In genomic region chr12:48894271-48894670, GRCh38 we compare ENCODE assay signal across 20 cellular contexts. TPM values are rescaled to one million over a fixed set of nuclear protein-coding genes. Genes with fewer than 3 reads are reported as not detected.
DNase-seq lines count a peak whose midpoint lies in the region; ATAC-seq, FAIRE-seq and TF ChIP-seq lines count a peak whose summit lies in the region.
"Had no signal": no experiment of that assay in that cellular context is flagged by ENCODE, and none has a peak within 500 bp of the region (broad histone marks: within the 10 kb centered on the region; RNA-seq: fewer than 3 reads in every experiment).

No MANE protein-coding gene starts in this region.

- no peak overlapping the region for H3K9ac ChIP-seq in adipocyte (ENCODE audit: low read length)

- no peak for TF ChIP-seq EP300 in A549 (IDR thresholded peaks at IDR 0.05)

- H3K27me3 ChIP-seq in adipocyte (replicated peaks; ENCODE audit: control insufficient read depth, insufficient read depth, low read length) (peaks cover 3% of the 10 kb centered on the region), MG63 (peaks cover 5% of the 10 kb centered on the region)

- CTCF ChIA-PET in A549 (lab: Yijun Ruan, JAX), result interaction anchor here (1.8 to 4.2 kb wide), 2 partner anchors 9 to 41 kb away, joined by 7 to 34 read pairs; partner anchors contain the start of gene DDX23

- H3K4me1 ChIP-seq in A549 (peaks cover 6% of the 10 kb centered on the region; the same call in 2 of the 3 replicates), adipocyte (ENCODE audit: control insufficient read depth, insufficient read depth, low read length) (peaks cover 2% of the 10 kb centered on the region)

- no peak for TF ChIP-seq RAD21 in A549 (conservative IDR thresholded peaks at IDR 0.05 in 1 of 2, IDR thresholded peaks at IDR 0.05 in 1 of 2)

- no peak overlapping the region for H3K4me2 ChIP-seq in A549
- H3K4me2 ChIP-seq: GM23338 had no signal

- no peak for TF ChIP-seq CTCF in A549 (IDR thresholded peaks at IDR 0.05)

- DNase-seq in A549 (ENCODE audit: low read depth in 1 of 2, low spot score in 1 of 2) (no peak), adipocyte (ENCODE audit: low read depth) (peak; percentile 74), fibroblast of peridontal ligament (ENCODE audit: extremely low read depth) (peak; percentile 29), COLO668 (lab: John Stamatoyannopoulos, UW; ENCODE audit: unreplicated experiment) (no peak), pons (ENCODE audit: low spot score) (no peak), MG63 (no peak)
- DNase-seq: ACHN; C1 segment of cervical spinal cord; Caco-2; CD4-positive, alpha-beta memory T cell; DMS 273 treated with DMSO at 0.1 percent for 48 hours; DMS79; EL; GDM1; H9 had no signal

- ATAC-seq in A549, result no peak
- ATAC-seq: GM12878, GM23338, HCT116 had no signal

- H3K9me3 ChIP-seq in A549 (no peaks in the 10 kb centered on the region), adipocyte (ENCODE audit: control insufficient read depth, low read length) (no peaks in the 10 kb centered on the region), MG63 (no peaks in the 10 kb centered on the region)
- H3K9me3 ChIP-seq: Caco-2 had no signal

- H3K36me3 ChIP-seq in adipocyte (ENCODE audit: control insufficient read depth, insufficient read depth, low read length, severe bottlenecking), result no peaks in the 10 kb centered on the region
- no peaks in the 10 kb centered on the region for H3K36me3 ChIP-seq in MG63

- WGBS in A549 (ENCODE audit: missing lambda C conversion rate), result 72% methylated on average over 1 of the region's 1 CpG

- no peak for FAIRE-seq in A549 (lab: Jason Lieb, UNC)
- FAIRE-seq: A204.1, GM12878 had no signal

- H3K4me3 ChIP-seq in A549, result no peak overlapping the region
- H3K4me3 ChIP-seq in adipocyte (ENCODE audit: low read length), result no peak overlapping the region
- H3K4me3 ChIP-seq in MG63, result no peak overlapping the region
- H3K4me3 ChIP-seq: GM12878, GM23338 had no signal

- POLR2A ChIA-PET in A549 (lab: Yijun Ruan, JAX), result interaction anchor here (1.1 kb wide), 1 partner anchor 42 kb away, joined by 3 read pairs; the partner anchor contains the start of gene DDX23

- H3K27ac ChIP-seq in A549, result no peak overlapping the region
- H3K27ac ChIP-seq: 22Rv1 had no signal

- no peak for TF ChIP-seq POLR2A in A549 (IDR thresholded peaks at IDR 0.05; ENCODE audit: low read length)

TF ChIP-seq in A549, 52 proteins besides CTCF, POLR2A, EP300 and RAD21:
- TF ChIP-seq MAFK (IDR thresholded peaks at IDR 0.05; ENCODE audit: partially characterized antibody) (peak; percentile 25), MAZ (IDR thresholded peaks at IDR 0.05; ENCODE audit: borderline replicate concordance, low read depth, low read length) (no peak)

RNA-seq across cellular contexts. Expression of gene RND1, which starts 28.6 kb away (rescaled TPM):
- 37.8 and 54.5 TPM in 2 replicates for polyA plus RNA-seq in A549 (2011; rRNA removed)
- 40.9 and 56.4 TPM in 2 replicates for polyA plus RNA-seq in A549 (2012; cell fraction: cytosol; rRNA removed)
- polyA plus RNA-seq in A549 (2012; cell fraction: nucleus; rRNA removed), result 52.9 and 85.6 TPM in 2 replicates
- 16.8 to 28.7 TPM (median 26.5 TPM) in 3 replicates for polyA plus RNA-seq in A549 (2017; fragmentation: RNase III; extraction: RNeasy Plus Mini Kit Qiagen cat#74134 plus additional on column Dnase treatment)
- 59.3 and 68.2 TPM in 2 replicates for polyA minus RNA-seq in A549 (2011; rRNA and poly(A)+ RNA removed)
- 0.12 TPM in 1 of 2 replicates, not detected in the other for total RNA-seq in MG63 (2014; rRNA removed; shearing (Covaris generic); ENCODE audit: low replicate concordance)

RNA-seq across cellular contexts. Expression of gene FKBP11, which starts 31.0 kb away (rescaled TPM):
- polyA plus RNA-seq in A549 (2011; rRNA removed) (50.9 and 61.9 TPM in 2 replicates), A549 (2017; fragmentation: RNase III; extraction: RNeasy Plus Mini Kit Qiagen cat#74134 plus additional on column Dnase treatment) (41.2 to 45.5 TPM (median 42.2 TPM) in 3 replicates)
- polyA plus RNA-seq in A549 (2012; cell fraction: cytosol; rRNA removed), result 39.7 and 47.3 TPM in 2 replicates
- 107 and 122 TPM in 2 replicates for polyA plus RNA-seq in A549 (2012; cell fraction: nucleus; rRNA removed)
- 38.4 and 39.2 TPM in 2 replicates for polyA minus RNA-seq in A549 (2011; rRNA and poly(A)+ RNA removed)
- 0.94 and 3.2 TPM in 2 replicates for total RNA-seq in MG63 (2014; rRNA removed; shearing (Covaris generic); ENCODE audit: low replicate concordance)

RNA-seq across cellular contexts. Expression of gene DDX23, which starts 42.3 kb away (rescaled TPM):
- polyA plus RNA-seq in A549 (2011; rRNA removed), result 132 TPM in 2 replicates
- polyA plus RNA-seq in A549 (2012; cell fraction: cytosol; rRNA removed), result 96.9 and 97.8 TPM in 2 replicates
- polyA plus RNA-seq in A549 (2012; cell fraction: nucleus; rRNA removed), result 129 and 169 TPM in 2 replicates
- 112 to 119 TPM (median 116 TPM) in 3 replicates for polyA plus RNA-seq in A549 (2017; fragmentation: RNase III; extraction: RNeasy Plus Mini Kit Qiagen cat#74134 plus additional on column Dnase treatment)
- 96.4 and 97.5 TPM in 2 replicates for polyA minus RNA-seq in A549 (2011; rRNA and poly(A)+ RNA removed)
- total RNA-seq in MG63 (2014; rRNA removed; shearing (Covaris generic); ENCODE audit: low replicate concordance), result 76.0 and 85.0 TPM in 2 replicates

Comparison
In these comparisons a context has a peak if more than half of its experiments do, and no peak if none do; other contexts are left out.
1. DNase-seq: peak in adipocyte (single experiment) and fibroblast of peridontal ligament (single experiment); none in A549 (0 of 2), COLO668 (single experiment), pons (single experiment) and MG63 (single experiment).